ENCODE assay signal across 31 cellular contexts in genomic region chr2:36006444-36006843, GRCh38.
"Had no signal": no experiment of that assay in that cellular context is flagged by ENCODE, and none has a peak within 500 bp of the region (broad histone marks: within the 10 kb centered on the region; RNA-seq: fewer than 3 reads in every experiment).

No MANE protein-coding gene starts in this region.

- ATAC-seq: Panc1, Right ventricle myocardium inferior, SK-N-SH treated with all-trans-retinoic acid at 6 μM for 48 hours, T-cell had no signal

- H2AFZ ChIP-seq: PC-9 had no signal

- H3K4me3 Mint-ChIP-seq: T-cell had no signal

- H3K27ac ChIP-seq: PC-9, RWPE1, SJCRH30, SK-N-MC had no signal

- H3K36me3 Mint-ChIP-seq: T-cell had no signal

- H3K4me2 ChIP-seq: PC-9 had no signal

- H3K9me3 Mint-ChIP-seq: T-cell had no signal

- H3K4me1 ChIP-seq: SJCRH30 had no signal

- H3K4me3 ChIP-seq: MG63, PC-9, SJCRH30, SK-N-MC had no signal

- DNase-seq: Kasumi-1, MG63, NCI-H1048, NCI-H1092 treated with DMSO at 0.1 percent for 48 hours, NCI-H1105 treated with DMSO at 0.1 percent for 48 hours, NCI-H1417, NCI-H1436, NCI-H146, NCI-H1694, NCI-H187, NCI-H1930, NCI-H2029 treated with DMSO at 0.1 percent for 48 hours, NCI-H2081 treated with DMSO at 0.1 percent for 48 hours, NCI-H2107, NCI-H2171, NCI-H226, NCI-H446 treated with DMSO at 0.1 percent for 48 hours, NCI-H510A, NCI-H526, NCI-H69, NCI-H748 treated with DMSO at 0.1 percent for 48 hours, PC-9, SHP77, SIG-M5, SJCRH30, T-cell had no signal

- H3K27ac Mint-ChIP-seq: T-cell had no signal

- H3K36me3 ChIP-seq: MG63, SJCRH30 had no signal

- H3K9me3 ChIP-seq: MG63, SJCRH30 had no signal

- H3K27me3 Mint-ChIP-seq: T-cell had no signal

- H3K27me3 ChIP-seq: SJCRH30 had no signal
